Comparison of ENCODE assay signal across 25 cellular contexts in genomic region chr6:139654888-139655782, GRCh38.
DNase-seq lines count a peak whose midpoint lies in the region; ATAC-seq, FAIRE-seq and TF ChIP-seq lines count a peak whose summit lies in the region.
"Had no signal": no experiment of that assay in that cellular context is flagged by ENCODE, and none has a peak within 500 bp of the region (broad histone marks: within the 10 kb centered on the region; RNA-seq: fewer than 3 reads in every experiment).

No MANE protein-coding gene starts in this region.

- H3K27ac Mint-ChIP-seq in astrocyte (ENCODE audit: unreplicated experiment) = peak overlapping the region; percentile 69
- peak overlapping the region; percentile 43 for H3K27ac Mint-ChIP-seq in progenitor cell of endocrine pancreas
- H3K27ac Mint-ChIP-seq: activated naive CD8-positive, alpha-beta T cell treated with anti-CD3 and anti-CD28 coated beads, Interleukin-2, amount 10 ng/mL, durations not matched to agents 7 days and 5 days; activated T-helper 1 cell treated with anti-CD3 and anti-CD28 coated beads, Interleukin-12 subunit alpha, Interleukin-12 subunit beta, Interleukin-2, Interleukin-4 antibody, amounts not matched to agents 30 ng/mL and 10 ng/mL and 1 ng/mL, durations not matched to agents 14 hours and 24 hours and 36 hours; B cell; IgD-negative memory B cell; naive thymus-derived CD8-positive, alpha-beta T cell; T-helper 2 cell treated with Interferon-gamma antibody and Interleukin-4, amounts not matched to agents 5 μg/mL and 100 μg/mL, for 36 hours had no signal

- no peak overlapping the region for H3K27ac ChIP-seq in astrocyte (ENCODE audit: low read depth, low read length)
- H3K27ac ChIP-seq: brain microvascular endothelial cell, lower lobe of right lung, testis had no signal

- H3K4me3 ChIP-seq in astrocyte (ENCODE audit: insufficient read depth, low read depth, low read length) = no peak overlapping the region
- H3K4me3 ChIP-seq: lower lobe of right lung, testis had no signal

- no peak overlapping the region for H3K9ac ChIP-seq in astrocyte (ENCODE audit: low read length)

- H2AFZ ChIP-seq in astrocyte (ENCODE audit: low read depth, low read length) = no peak overlapping the region

- H4K20me1 ChIP-seq in astrocyte (ENCODE audit: insufficient read depth, low read length) = no peaks in the 10 kb centered on the region

- no peak for TF ChIP-seq CTCF in astrocyte (IDR thresholded peaks at IDR 0.05; ENCODE audit: insufficient read depth, low read depth, low read length)
- no peak for TF ChIP-seq CTCF in progenitor cell of endocrine pancreas (IDR thresholded peaks at IDR 0.05; ENCODE audit: unreplicated experiment)

- no peak overlapping the region for H3K4me3 Mint-ChIP-seq in astrocyte (ENCODE audit: unreplicated experiment)
- no peak overlapping the region for H3K4me3 Mint-ChIP-seq in progenitor cell of endocrine pancreas (ENCODE audit: low read depth)
- H3K4me3 Mint-ChIP-seq: activated naive CD8-positive, alpha-beta T cell treated with anti-CD3 and anti-CD28 coated beads, Interleukin-2, amount 10 ng/mL, durations not matched to agents 7 days and 5 days; activated T-helper 1 cell treated with anti-CD3 and anti-CD28 coated beads, Interleukin-12 subunit alpha, Interleukin-12 subunit beta, Interleukin-2, Interleukin-4 antibody, amounts not matched to agents 30 ng/mL and 10 ng/mL and 1 ng/mL, durations not matched to agents 14 hours and 24 hours and 36 hours; B cell; IgD-negative memory B cell; naive thymus-derived CD8-positive, alpha-beta T cell; T-helper 2 cell treated with Interferon-gamma antibody and Interleukin-4, amounts not matched to agents 5 μg/mL and 100 μg/mL, for 36 hours had no signal

- H3K27me3 Mint-ChIP-seq in astrocyte (ENCODE audit: low read depth, unreplicated experiment) (no peaks in the 10 kb centered on the region), progenitor cell of endocrine pancreas (no peaks in the 10 kb centered on the region)
- H3K27me3 Mint-ChIP-seq: B cell had no signal

- H3K9me3 Mint-ChIP-seq in astrocyte (ENCODE audit: unreplicated experiment) (peaks cover 3% of the 10 kb centered on the region), progenitor cell of endocrine pancreas (ENCODE audit: low read depth) (no peaks in the 10 kb centered on the region)
- H3K9me3 Mint-ChIP-seq: activated naive CD8-positive, alpha-beta T cell treated with anti-CD3 and anti-CD28 coated beads, Interleukin-2, amount 10 ng/mL, durations not matched to agents 7 days and 5 days; activated T-helper 1 cell treated with anti-CD3 and anti-CD28 coated beads, Interleukin-12 subunit alpha, Interleukin-12 subunit beta, Interleukin-2, Interleukin-4 antibody, amounts not matched to agents 30 ng/mL and 10 ng/mL and 1 ng/mL, durations not matched to agents 14 hours and 24 hours and 36 hours; IgD-negative memory B cell; naive thymus-derived CD8-positive, alpha-beta T cell; T-helper 2 cell treated with Interferon-gamma antibody and Interleukin-4, amounts not matched to agents 5 μg/mL and 100 μg/mL, for 36 hours had no signal

- H3K4me1 Mint-ChIP-seq in astrocyte (ENCODE audit: low read depth, unreplicated experiment) (no peaks in the 10 kb centered on the region), progenitor cell of endocrine pancreas (ENCODE audit: low read depth) (peaks cover 37% of the 10 kb centered on the region)
- H3K4me1 Mint-ChIP-seq: activated naive CD8-positive, alpha-beta T cell treated with anti-CD3 and anti-CD28 coated beads, Interleukin-2, amount 10 ng/mL, durations not matched to agents 7 days and 5 days; B cell; IgD-negative memory B cell; naive thymus-derived CD8-positive, alpha-beta T cell had no signal

- no peaks in the 10 kb centered on the region for H3K9me3 ChIP-seq in astrocyte (ENCODE audit: insufficient read depth, low read depth, low read length)
- H3K9me3 ChIP-seq: lower lobe of right lung, testis had no signal

- no peaks in the 10 kb centered on the region for H3K79me2 ChIP-seq in astrocyte (ENCODE audit: insufficient read depth, low read length)

- no peak overlapping the region for H3K4me2 ChIP-seq in astrocyte (ENCODE audit: low read length)

- no peaks in the 10 kb centered on the region for H3K4me1 ChIP-seq in astrocyte (ENCODE audit: insufficient read depth, low read length)
- H3K4me1 ChIP-seq: testis had no signal

- H3K36me3 ChIP-seq in astrocyte (ENCODE audit: insufficient read depth, low read length) = no peaks in the 10 kb centered on the region
- H3K36me3 ChIP-seq: brain microvascular endothelial cell, lower lobe of right lung had no signal

- DNase-seq in HT-29 (ENCODE audit: low spot score) (peak; percentile 34), astrocyte (ENCODE audit: low read depth) (no peak), left kidney (ENCODE audit: low read depth, low spot score) (peak; percentile 74), progenitor cell of endocrine pancreas (ENCODE audit: low spot score, unreplicated experiment) (no peak), amniotic stem cell (lab: John Stamatoyannopoulos, UW) (no peak), UCSD-AML1 (lab: John Stamatoyannopoulos, UW; ENCODE audit: unreplicated experiment) (no peak), epidermal melanocyte (ENCODE audit: insufficient read length, low spot score) (no peak)
- DNase-seq: activated CD4-positive, CD25-positive, alpha-beta regulatory T cell; activated CD8-positive, alpha-beta memory T cell treated with anti-CD3 and anti-CD28 coated beads for 24 hours; activated naive CD8-positive, alpha-beta T cell treated with anti-CD3 and anti-CD28 coated beads, Interleukin-2, amount 10 ng/mL, durations not matched to agents 7 days and 5 days; brain microvascular endothelial cell; cortex of kidney; DMS 273 treated with DMSO at 0.1 percent for 48 hours; lower lobe of right lung; naive thymus-derived CD8-positive, alpha-beta T cell; NCI-H2081; NCI-H524 treated with DMSO at 0.1 percent for 48 hours; testis had no signal

- no peak for FAIRE-seq in astrocyte (lab: Jason Lieb, UNC)
- FAIRE-seq: endothelial cell of umbilical vein, GM12891 had no signal

- ATAC-seq in HG02852 (IDR thresholded peaks at IDR 0.05; ENCODE audit: unreplicated experiment) = no peak
- ATAC-seq: naive thymus-derived CD8-positive, alpha-beta T cell had no signal

- no peaks in the 10 kb centered on the region for H3K27me3 ChIP-seq in astrocyte (ENCODE audit: insufficient read depth, low read length)
- H3K27me3 ChIP-seq: brain microvascular endothelial cell, testis had no signal

- H3K36me3 Mint-ChIP-seq in astrocyte (ENCODE audit: low read depth, unreplicated experiment) (no peaks in the 10 kb centered on the region), progenitor cell of endocrine pancreas (ENCODE audit: insufficient read depth) (no peaks in the 10 kb centered on the region)
- H3K36me3 Mint-ChIP-seq: activated naive CD8-positive, alpha-beta T cell treated with anti-CD3 and anti-CD28 coated beads, Interleukin-2, amount 10 ng/mL, durations not matched to agents 7 days and 5 days; naive thymus-derived CD8-positive, alpha-beta T cell had no signal

Comparison
In these comparisons a context has a peak if more than half of its experiments do, and no peak if none do; other contexts are left out.
1. DNase-seq: peak in HT-29 (single experiment) and left kidney (single experiment); none in astrocyte (single experiment), progenitor cell of endocrine pancreas (single experiment), amniotic stem cell (single experiment), UCSD-AML1 (single experiment) and epidermal melanocyte (single experiment).